10 cellular contexts compared by ENCODE assay signal in genomic region chr11:1239596-1240205, GRCh38. TPM values are rescaled to one million over a fixed set of nuclear protein-coding genes. Genes with fewer than 3 reads are reported as not detected.
"Had no signal": no experiment of that assay in that cellular context is flagged by ENCODE, and none has a peak within 500 bp of the region (broad histone marks: within the 10 kb centered on the region; RNA-seq: fewer than 3 reads in every experiment).

No MANE protein-coding gene starts in this region.

- FAIRE-seq: H1, H54 had no signal

- H3K27ac ChIP-seq: GM23248 had no signal

- H3K4me2 ChIP-seq: GM23338 had no signal

- H3K4me1 ChIP-seq: HAP-1 had no signal

- H3K36me3 ChIP-seq: HAP-1 had no signal

- H2AFZ ChIP-seq: GM23248, GM23338 had no signal

- H3K9me3 ChIP-seq: HAP-1 had no signal

- H3K9ac ChIP-seq: GM23248 had no signal

- DNase-seq: GM23248, GOT3, HCEC 1CT, HFFc6 had no signal

- H3K4me3 ChIP-seq: GM23248, GM23338, HAP-1 had no signal

RNA-seq across cellular contexts. Expression of gene MUC5B, which starts 16.8 kb away (rescaled TPM):
- total RNA-seq: GM23248, H4, H9, HFFc6 had no signal
- polyA plus RNA-seq: GM23248 had no signal
